1 cellular context compared by ENCODE assay signal in genomic region chr4:102871772-102872171, GRCh38.
TF ChIP-seq lines count a peak whose summit lies in the region.

No MANE protein-coding gene starts in this region.

TF ChIP-seq in WTC11, 78 proteins besides CTCF, POLR2A, EP300 and RAD21 (continued from another document):
- TF ChIP-seq AR (CRISPR knock-in tag; IDR thresholded peaks at IDR 0.05): no peak
- no peak for TF ChIP-seq ESRRA (CRISPR knock-in tag; IDR thresholded peaks at IDR 0.05; ENCODE audit: borderline replicate concordance)
- no peak for TF ChIP-seq RELA (CRISPR knock-in tag; IDR thresholded peaks at IDR 0.05; ENCODE audit: borderline replicate concordance)
- TF ChIP-seq GABPB1 (CRISPR knock-in tag; IDR thresholded peaks at IDR 0.05): no peak
- TF ChIP-seq ZNF219 (CRISPR knock-in tag; IDR thresholded peaks at IDR 0.05; ENCODE audit: borderline replicate concordance): no peak
- TF ChIP-seq, protein P1, sequence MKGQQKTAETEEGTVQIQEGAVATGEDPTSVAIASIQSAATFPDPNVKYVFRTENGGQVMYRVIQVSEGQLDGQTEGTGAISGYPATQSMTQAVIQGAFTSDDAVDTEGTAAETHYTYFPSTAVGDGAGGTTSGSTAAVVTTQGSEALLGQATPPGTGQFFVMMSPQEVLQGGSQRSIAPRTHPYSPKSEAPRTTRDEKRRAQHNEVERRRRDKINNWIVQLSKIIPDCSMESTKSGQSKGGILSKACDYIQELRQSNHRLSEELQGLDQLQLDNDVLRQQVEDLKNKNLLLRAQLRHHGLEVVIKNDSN (CRISPR knock-in tag; IDR thresholded peaks at IDR 0.05): no peak
- no peak for TF ChIP-seq E2F1 (CRISPR knock-in tag; IDR thresholded peaks at IDR 0.05)
- TF ChIP-seq NR3C1 (CRISPR knock-in tag; conservative IDR thresholded peaks at IDR 0.05; ENCODE audit: low read depth): no peak
- no peak for TF ChIP-seq TEAD4 (CRISPR knock-in tag; IDR thresholded peaks at IDR 0.05)
- TF ChIP-seq, protein P2, sequence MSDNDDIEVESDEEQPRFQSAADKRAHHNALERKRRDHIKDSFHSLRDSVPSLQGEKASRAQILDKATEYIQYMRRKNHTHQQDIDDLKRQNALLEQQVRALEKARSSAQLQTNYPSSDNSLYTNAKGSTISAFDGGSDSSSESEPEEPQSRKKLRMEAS (CRISPR knock-in tag; IDR thresholded peaks at IDR 0.05): no peak
- TF ChIP-seq ATF2 (CRISPR knock-in tag; IDR thresholded peaks at IDR 0.05; ENCODE audit: borderline replicate concordance, low read depth): no peak
- no peak for TF ChIP-seq PRRX2 (CRISPR knock-in tag; IDR thresholded peaks at IDR 0.05)
- TF ChIP-seq ZNF671 (CRISPR knock-in tag; IDR thresholded peaks at IDR 0.05): no peak
